In the genomic region with DNA sequence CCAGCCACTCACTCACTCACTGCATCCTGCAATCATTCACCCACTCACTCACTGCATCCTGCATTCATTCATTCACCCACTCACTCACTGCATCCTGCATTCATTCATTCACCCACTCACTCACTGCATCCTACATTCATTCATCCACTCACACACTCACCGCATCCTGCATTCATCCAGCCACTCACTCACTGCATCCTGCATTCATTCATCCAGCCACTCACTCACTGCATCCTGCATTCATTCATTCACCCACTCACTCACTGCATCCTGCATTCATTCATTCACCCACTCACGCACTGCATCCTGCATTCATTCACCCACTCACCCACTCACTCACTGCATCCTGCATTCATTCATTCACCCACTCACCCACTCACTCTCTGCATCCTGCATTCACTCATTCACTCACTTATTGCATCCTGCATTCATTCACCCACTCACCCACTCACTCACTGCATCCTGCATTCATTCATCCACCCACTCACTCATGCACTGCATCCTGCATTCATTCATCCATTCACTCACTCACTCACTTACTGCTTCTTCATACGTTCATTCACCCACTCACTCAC, we compare ENCODE assay signal across 7 cellular contexts. TPM values are rescaled to one million over a fixed set of nuclear protein-coding genes. Genes with fewer than 3 reads are reported as not detected.
A peak's percentile ranks its signal among the peaks of the same experiment; 100 is the strongest.
DNase-seq lines count a peak whose midpoint lies in the region; ATAC-seq and TF ChIP-seq lines count a peak whose summit lies in the region.
"Not testable (repeated sequence)": the region's sequence is repeated elsewhere in the genome, so short reads cannot be mapped to it uniquely, and the experiment has no call there.

No MANE protein-coding gene starts in this region.

- not testable (repeated sequence) for H3K36me3 Mint-ChIP-seq in Caco-2 (ENCODE audit: insufficient read depth, unreplicated experiment)

- H3K36me3 ChIP-seq in Caco-2 (ENCODE audit: control insufficient read depth, insufficient read depth, low read length); HUES48 (ENCODE audit: control insufficient read depth, insufficient read depth, low read length); Panc1 (ENCODE audit: control insufficient read depth, insufficient read depth, low read length); duodenal mucosa (ENCODE audit: control insufficient read depth in 1 of 2, insufficient read depth in 2 of 2, low read length in 2 of 2); iPS-15b (ENCODE audit: control insufficient read depth, insufficient read depth, low read length); muscle layer of duodenum (ENCODE audit: control insufficient read depth in 1 of 2, insufficient read depth in 2 of 2, low read length in 2 of 2); skeletal muscle satellite cell (ENCODE audit: insufficient read depth, low read length): not testable (repeated sequence)

- CTCF ChIA-PET in Caco-2 (lab: Charles Lee); Panc1 (lab: Charles Lee): not testable (repeated sequence)

- not testable (repeated sequence) for H3K9me3 Mint-ChIP-seq in Caco-2 (ENCODE audit: unreplicated experiment)

- not testable (repeated sequence) for H3K27ac ChIP-seq in HUES48 (ENCODE audit: low read depth, low read length); Panc1 (ENCODE audit: low read length); muscle layer of duodenum (ENCODE audit: low read length)
- H3K27ac ChIP-seq in duodenal mucosa (ENCODE audit: low read depth, low read length): peak overlapping the region; percentile 39

- peaks cover 23% of the 10 kb centered on the region for H3K4me1 ChIP-seq in Caco-2
- H3K4me1 ChIP-seq in HUES48 (ENCODE audit: control insufficient read depth, insufficient read depth, low read length); Panc1 (ENCODE audit: control insufficient read depth, insufficient read depth, low read length); duodenal mucosa (ENCODE audit: control insufficient read depth in 1 of 2, insufficient read depth in 2 of 2, low read length in 2 of 2); iPS-15b (ENCODE audit: control insufficient read depth, insufficient read depth, low read length); muscle layer of duodenum (ENCODE audit: control insufficient read depth in 1 of 2, insufficient read depth in 2 of 2, low read length in 2 of 2); skeletal muscle satellite cell (ENCODE audit: control insufficient read depth, insufficient read depth, low read length): not testable (repeated sequence)

- peak overlapping the region; percentile 86 for H3K4me2 ChIP-seq in skeletal muscle satellite cell (ENCODE audit: low read length)

- H3K4me3 ChIP-seq in Caco-2 (ENCODE audit: low read depth, low read length) (peak overlapping the region; percentile 29), HUES48 (ENCODE audit: low read depth, low read length) (peak overlapping the region; percentile 62), Panc1 (ENCODE audit: low read depth in 2 of 2, low read length in 2 of 2) (peak overlapping the region; percentile 70 to 75), duodenal mucosa (ENCODE audit: low read depth in 1 of 2, low read length in 2 of 2) (peak overlapping the region in 1 of 2 donors; percentile 69), iPS-15b (ENCODE audit: low read depth, low read length) (peak overlapping the region; percentile 36), muscle layer of duodenum (ENCODE audit: low read depth in 1 of 2, low read length in 2 of 2) (peak overlapping the region; percentile 52 to 83), skeletal muscle satellite cell (ENCODE audit: low read length) (peak overlapping the region; percentile 86)

- H3K9me3 ChIP-seq in Caco-2; HUES48 (ENCODE audit: control insufficient read depth, insufficient read depth, low read length); Panc1 (ENCODE audit: control insufficient read depth, insufficient read depth, low read depth, low read length); duodenal mucosa (ENCODE audit: control insufficient read depth in 1 of 2, low read length in 2 of 2); iPS-15b (ENCODE audit: control insufficient read depth, insufficient read depth, low read length); muscle layer of duodenum (ENCODE audit: control insufficient read depth in 1 of 2, low read length in 2 of 2); skeletal muscle satellite cell (replicated peaks; ENCODE audit: low read length): not testable (repeated sequence)

- POLR2A ChIA-PET in Caco-2 (lab: Charles Lee); Panc1 (lab: Charles Lee): not testable (repeated sequence)

- H3K27me3 ChIP-seq in Caco-2 (replicated peaks; ENCODE audit: control insufficient read depth, insufficient read depth, low read length); HUES48 (ENCODE audit: control insufficient read depth, insufficient read depth, low read length); Panc1 (ENCODE audit: control insufficient read depth, insufficient read depth, low read length); duodenal mucosa (ENCODE audit: control insufficient read depth in 1 of 2, insufficient read depth in 2 of 2, low read length in 2 of 2); iPS-15b (ENCODE audit: control insufficient read depth, insufficient read depth, low read length); muscle layer of duodenum (ENCODE audit: low read depth, low read length); skeletal muscle satellite cell (ENCODE audit: control insufficient read depth, insufficient read depth, low read length): not testable (repeated sequence)

- ATAC-seq in Panc1: not testable (repeated sequence)

- not testable (repeated sequence) for BruUV-seq in Caco-2 (replicated peaks; lab: Mats Ljungman, UMichigan); Panc1 (replicated peaks; lab: Mats Ljungman, UMichigan)

- intact Hi-C loops in Caco-2 (cut with micrococcal nuclease; ENCODE audit: unreplicated experiment): loop anchor here (1.0 to 5.0 kb wide), 3 partner anchors 34 to 73 kb away; partner anchors contain the start of genes EIF3B, MRM2 and NUDT1
- intact Hi-C loops in Panc1 (cut with micrococcal nuclease; ENCODE audit: unreplicated experiment): not testable (repeated sequence)

- not testable (repeated sequence) for TF ChIP-seq CTCF in Caco-2 (IDR thresholded peaks at IDR 0.05; ENCODE audit: insufficient read depth in 1 of 2, low read depth in 1 of 2, low read length in 1 of 2, severe bottlenecking in 1 of 2, unreplicated experiment in 1 of 2); Panc1 (IDR thresholded peaks at IDR 0.05)

- in situ Hi-C loops in Panc1 (cut with HindIII; ENCODE audit: low pct_unique_long_range_greater_than_20kb, low sequenced_read_pairs): not testable (repeated sequence)

- not testable (repeated sequence) for H3K9ac ChIP-seq in HUES48 (ENCODE audit: low read depth, low read length); iPS-15b (ENCODE audit: low read depth, low read length); skeletal muscle satellite cell (ENCODE audit: low read depth, low read length)
- peak overlapping the region in 1 of 2 donors; percentile 22 for H3K9ac ChIP-seq in duodenal mucosa (ENCODE audit: low read depth in 1 of 2, low read length in 2 of 2)

- not testable (repeated sequence) for DNase-seq in Caco-2; Panc1 (ENCODE audit: low read depth, low spot score)

- not testable (repeated sequence) for H3K4me3 Mint-ChIP-seq in Caco-2 (ENCODE audit: unreplicated experiment)

- not testable (repeated sequence) for H3K27ac Mint-ChIP-seq in Caco-2 (ENCODE audit: unreplicated experiment)

- peaks cover 10% of the 10 kb centered on the region for H3K4me1 Mint-ChIP-seq in Caco-2 (ENCODE audit: low read depth, unreplicated experiment)

- not testable (repeated sequence) for H3K27me3 Mint-ChIP-seq in Caco-2 (ENCODE audit: insufficient read depth, unreplicated experiment)

RNA-seq across cellular contexts. Expression of gene SNX8, which starts 0.8 kb away (rescaled TPM):
- 82.0 and 86.6 TPM in 2 replicates for total RNA-seq in Caco-2 (2022)
- total RNA-seq in Panc1 (2021; ENCODE audit: unreplicated experiment): 139 TPM
- polyA plus RNA-seq in Panc1 (2012; ENCODE audit: insufficient read length): 147 TPM
- total RNA-seq in skeletal muscle satellite cell (2012; rRNA removed): 18.5 and 20.8 TPM in 2 replicates

RNA-seq across cellular contexts. Expression of gene EIF3B, which starts 39.6 kb away (rescaled TPM):
- total RNA-seq in Caco-2 (2022): 306 and 314 TPM in 2 replicates
- 432 TPM for total RNA-seq in Panc1 (2021; ENCODE audit: unreplicated experiment)
- polyA plus RNA-seq in Panc1 (2012; ENCODE audit: insufficient read length): 349 TPM
- 225 and 233 TPM in 2 replicates for total RNA-seq in skeletal muscle satellite cell (2012; rRNA removed)
